ENCODE assay signal across 24 cellular contexts in the genomic region with DNA sequence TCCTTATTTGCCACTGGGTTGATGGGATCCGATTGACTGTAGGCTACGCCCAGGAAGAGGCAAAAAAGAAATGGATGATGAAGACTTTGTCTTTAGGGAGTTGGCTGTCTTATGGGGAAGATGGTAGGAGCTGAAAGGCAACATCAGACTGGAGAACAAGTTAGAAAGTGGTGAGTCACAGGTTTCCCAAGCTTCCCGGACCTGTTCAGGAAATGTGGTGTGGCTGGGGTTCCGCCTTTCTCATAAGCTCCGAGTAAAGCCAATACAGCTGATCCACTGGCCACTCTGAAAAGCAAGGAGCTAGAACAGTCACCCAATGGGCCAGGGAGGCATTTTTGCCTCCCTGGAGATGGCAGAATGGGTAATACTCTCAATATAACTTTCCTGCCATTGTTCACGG.
DNase-seq lines count a peak whose midpoint lies in the region; ATAC-seq and TF ChIP-seq lines count a peak whose summit lies in the region.
"Had no signal": no experiment of that assay in that cellular context is flagged by ENCODE, and none has a peak within 500 bp of the region (broad histone marks: within the 10 kb centered on the region; RNA-seq: fewer than 3 reads in every experiment).

No MANE protein-coding gene starts in this region.

- H3K27me3 ChIP-seq in foreskin keratinocyte (peaks cover 3% of the 10 kb centered on the region), A673 (replicated peaks; ENCODE audit: insufficient read depth, low read depth, low read length, poor library complexity) (peaks cover 6% of the 10 kb centered on the region)
- H3K27me3 ChIP-seq: MG63 had no signal

- no peaks in the 10 kb centered on the region for H3K4me1 Mint-ChIP-seq in activated T-helper 2 cell treated with anti-CD3 and anti-CD28 coated beads, Interferon-gamma antibody, Interleukin-2, Interleukin-4, amounts not matched to agents 10 μg/mL and 5 μg/mL and 100 μg/mL, durations not matched to agents 14 hours and 24 hours and 36 hours (ENCODE audit: low read depth)
- H3K4me1 Mint-ChIP-seq: activated CD4-positive, alpha-beta T cell treated with anti-CD3 and anti-CD28 coated beads, Interleukin-2, amount 10 ng/mL, durations not matched to agents 24 days and 14 days had no signal

- no peaks in the 10 kb centered on the region for H3K9me3 Mint-ChIP-seq in activated T-helper 2 cell treated with anti-CD3 and anti-CD28 coated beads, Interferon-gamma antibody, Interleukin-2, Interleukin-4, amounts not matched to agents 10 μg/mL and 5 μg/mL and 100 μg/mL, durations not matched to agents 14 hours and 24 hours and 36 hours
- H3K9me3 Mint-ChIP-seq: activated CD4-positive, alpha-beta T cell treated with anti-CD3 and anti-CD28 coated beads, Interleukin-2, amount 10 ng/mL, durations not matched to agents 24 days and 14 days had no signal

- H3K27ac ChIP-seq in foreskin keratinocyte (no peak overlapping the region), A673 (ENCODE audit: low read depth, low read length, poor library complexity, severe bottlenecking) (no peak overlapping the region)
- H3K27ac ChIP-seq: A549 had no signal

- H3K27me3 Mint-ChIP-seq in activated T-helper 2 cell treated with anti-CD3 and anti-CD28 coated beads, Interferon-gamma antibody, Interleukin-2, Interleukin-4, amounts not matched to agents 10 μg/mL and 5 μg/mL and 100 μg/mL, durations not matched to agents 14 hours and 24 hours and 36 hours (ENCODE audit: low read depth) = no peaks in the 10 kb centered on the region
- H3K27me3 Mint-ChIP-seq: activated CD4-positive, alpha-beta T cell treated with anti-CD3 and anti-CD28 coated beads, Interleukin-2, amount 10 ng/mL, durations not matched to agents 24 days and 14 days had no signal

- H3K9me3 ChIP-seq in A673 (ENCODE audit: low read depth, low read length, poor library complexity, severe bottlenecking) (no peaks in the 10 kb centered on the region), mucosa of descending colon (no peaks in the 10 kb centered on the region)
- H3K9me3 ChIP-seq: A549, MG63 had no signal

- BruUV-seq in A673 (replicated peaks; lab: Mats Ljungman, UMichigan) = no TSS peak

- CTCF ChIA-PET in A673 (lab: Charles Lee) = no interaction called here

- no peak overlapping the region for H3K4me3 Mint-ChIP-seq in activated T-helper 2 cell treated with anti-CD3 and anti-CD28 coated beads, Interferon-gamma antibody, Interleukin-2, Interleukin-4, amounts not matched to agents 10 μg/mL and 5 μg/mL and 100 μg/mL, durations not matched to agents 14 hours and 24 hours and 36 hours (ENCODE audit: low read depth)
- H3K4me3 Mint-ChIP-seq: activated CD4-positive, alpha-beta T cell treated with anti-CD3 and anti-CD28 coated beads, Interleukin-2, amount 10 ng/mL, durations not matched to agents 24 days and 14 days had no signal

- TF ChIP-seq CTCF in AG10803 (conservative IDR thresholded peaks at IDR 0.05; ENCODE audit: low read length) (no peak), foreskin keratinocyte (conservative IDR thresholded peaks at IDR 0.05) (no peak), A673 (conservative IDR thresholded peaks at IDR 0.05; ENCODE audit: low read depth, low read length) (no peak), mucosa of descending colon (IDR thresholded peaks at IDR 0.05) (no peak)

- H3K36me3 ChIP-seq in A673 (ENCODE audit: insufficient read depth, low read length, poor library complexity, severe bottlenecking) (no peaks in the 10 kb centered on the region), mucosa of descending colon (ENCODE audit: low read depth) (no peaks in the 10 kb centered on the region)
- H3K36me3 ChIP-seq: MG63 had no signal

- no peak overlapping the region for H3K4me3 ChIP-seq in AG10803 (ENCODE audit: low read length)
- no peak overlapping the region for H3K4me3 ChIP-seq in A673 (ENCODE audit: low read depth, low read length, poor library complexity, severe bottlenecking)
- H3K4me3 ChIP-seq in mucosa of descending colon = no peak overlapping the region
- H3K4me3 ChIP-seq: A549, MG63 had no signal

- ATAC-seq in foreskin keratinocyte = peak; percentile 37
- ATAC-seq in mucosa of descending colon = no peak
- ATAC-seq: A549, right cardiac atrium had no signal

- DNase-seq in AG10803 (ENCODE audit: low read depth) (peak; percentile 41), RPMI7951 (ENCODE audit: low read depth) (peak; percentile 47), dermis blood vessel endothelial cell (peak; percentile 87), foreskin keratinocyte (peak; percentile 14 to 60), A673 (ENCODE audit: low spot score) (no peak), mucosa of descending colon (no peak)
- no peak for DNase-seq in activated CD4-positive, alpha-beta T cell treated with anti-CD3 and anti-CD28 coated beads for 48 hours
- no peak for DNase-seq in activated T-helper 2 cell treated with anti-CD3 and anti-CD28 coated beads, Interferon-gamma antibody, Interleukin-2, Interleukin-4, amounts not matched to agents 10 μg/mL and 5 μg/mL and 100 μg/mL, durations not matched to agents 14 hours and 24 hours and 36 hours (ENCODE audit: low spot score)
- DNase-seq: activated CD4-positive, alpha-beta T cell treated with anti-CD3 and anti-CD28 coated beads, Interleukin-2, amount 10 ng/mL, durations not matched to agents 24 days and 14 days; C1 segment of cervical spinal cord; cerebellar nuclear complex; DMS 273 treated with DMSO at 0.1 percent for 48 hours; effector CD8-positive, alpha-beta T cell; foreskin melanocyte; GOT3; MG63; NCI-H1436; NCI-H526 treated with DMSO at 0.1 percent for 48 hours; occipital lobe; right cardiac atrium; SIG-M5; stimulated activated CD8-positive, alpha-beta memory T cell treated with anti-CD3 and anti-CD28 coated beads, Interleukin-4, amount 100 ng/mL, for 48 hours; substantia nigra had no signal

- no peaks in the 10 kb centered on the region for H3K4me1 ChIP-seq in foreskin keratinocyte
- H3K4me1 ChIP-seq in A673 (ENCODE audit: insufficient read depth, low read length, poor library complexity, severe bottlenecking) = no peaks in the 10 kb centered on the region
- H3K4me1 ChIP-seq in mucosa of descending colon (ENCODE audit: low read depth) = peaks cover 3% of the 10 kb centered on the region
- H3K4me1 ChIP-seq: A549 had no signal

- POLR2A ChIA-PET in A673 (lab: Charles Lee; ENCODE audit: low non-redundant PET) = no interaction called here

- intact Hi-C loops in A673 (cut with micrococcal nuclease; ENCODE audit: unreplicated experiment) (no loop called here), mucosa of descending colon (cut with DNase I, micrococcal nuclease) (no loop called here)
- intact Hi-C loops in activated T-helper 2 cell treated with anti-CD3 and anti-CD28 coated beads, Interferon-gamma antibody, Interleukin-2, Interleukin-4, amounts not matched to agents 10 μg/mL and 5 μg/mL and 100 μg/mL, durations not matched to agents 14 hours and 24 hours and 36 hours (cut with micrococcal nuclease) = no loop called here

- H3K36me3 Mint-ChIP-seq in activated T-helper 2 cell treated with anti-CD3 and anti-CD28 coated beads, Interferon-gamma antibody, Interleukin-2, Interleukin-4, amounts not matched to agents 10 μg/mL and 5 μg/mL and 100 μg/mL, durations not matched to agents 14 hours and 24 hours and 36 hours (ENCODE audit: low read depth) = no peaks in the 10 kb centered on the region

- no peak overlapping the region for H3K27ac Mint-ChIP-seq in activated T-helper 2 cell treated with anti-CD3 and anti-CD28 coated beads, Interferon-gamma antibody, Interleukin-2, Interleukin-4, amounts not matched to agents 10 μg/mL and 5 μg/mL and 100 μg/mL, durations not matched to agents 14 hours and 24 hours and 36 hours
- H3K27ac Mint-ChIP-seq: activated CD4-positive, alpha-beta T cell treated with anti-CD3 and anti-CD28 coated beads, Interleukin-2, amount 10 ng/mL, durations not matched to agents 24 days and 14 days had no signal

Comparison
In these comparisons a context has a peak if more than half of its experiments do, and no peak if none do; other contexts are left out.
1. DNase-seq: peak in AG10803 (single experiment), RPMI7951 (single experiment), dermis blood vessel endothelial cell (single experiment) and foreskin keratinocyte (2 of 2); none in A673 (single experiment), mucosa of descending colon (0 of 3), activated CD4-positive, alpha-beta T cell treated with anti-CD3 and anti-CD28 coated beads for 48 hours (single experiment) and activated T-helper 2 cell treated with anti-CD3 and anti-CD28 coated beads, Interferon-gamma antibody, Interleukin-2, Interleukin-4, amounts not matched to agents 10 μg/mL and 5 μg/mL and 100 μg/mL, durations not matched to agents 14 hours and 24 hours and 36 hours (single experiment).